Comparison of ENCODE assay signal across 15 cellular contexts in the genomic region with DNA sequence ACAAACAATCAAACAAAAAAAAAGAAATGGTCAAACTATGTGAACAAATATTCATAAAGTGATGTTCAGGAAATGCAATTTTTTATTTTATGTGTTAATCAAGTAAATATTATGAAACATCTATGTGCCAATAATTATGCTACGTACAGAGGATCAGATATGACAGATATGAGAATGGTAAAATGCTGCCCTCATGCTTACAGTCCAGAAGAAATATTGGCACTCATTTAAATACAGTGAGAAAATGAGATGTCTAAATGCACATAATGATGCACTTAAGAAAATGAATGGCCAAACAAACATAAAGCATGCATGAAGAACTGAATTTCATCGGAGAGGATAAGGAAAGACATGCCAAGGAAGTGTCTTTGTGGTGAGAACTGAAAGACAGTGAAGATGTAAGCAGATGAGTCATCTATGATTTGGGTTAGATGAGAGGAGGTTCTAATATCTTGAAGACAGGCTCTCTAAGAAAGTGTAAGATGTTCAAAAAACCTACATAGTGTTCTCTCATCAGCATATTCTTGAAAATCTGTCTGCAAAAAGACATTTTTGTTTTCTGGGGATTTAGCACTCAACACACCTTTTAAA.
A peak's percentile ranks its signal among the peaks of the same experiment; 100 is the strongest.
DNase-seq lines count a peak whose midpoint lies in the region; ATAC-seq lines count a peak whose summit lies in the region.
"Had no signal": no experiment of that assay in that cellular context is flagged by ENCODE, and none has a peak within 500 bp of the region (broad histone marks: within the 10 kb centered on the region; RNA-seq: fewer than 3 reads in every experiment).

No MANE protein-coding gene starts in this region.

- DNase-seq in NCI-H69 (lab: John Stamatoyannopoulos, UW) (peak; percentile 24), skeletal muscle cell (ENCODE audit: low read depth) (peak; percentile 36), DMS53 treated with DMSO at 0.1 percent for 48 hours (lab: John Stamatoyannopoulos, UW; ENCODE audit: unreplicated experiment) (no peak), amniotic stem cell (lab: John Stamatoyannopoulos, UW) (no peak), AML-193 (lab: John Stamatoyannopoulos, UW) (no peak), anterior cingulate cortex (lab: John Stamatoyannopoulos, UW) (no peak)
- DNase-seq: activated CD4-positive, alpha-beta T cell treated with anti-CD3 and anti-CD28 coated beads, Interleukin-2, amount 10 ng/mL, durations not matched to agents 24 days and 14 days; dorsolateral prefrontal cortex; heart left ventricle; HFFc6; NCI-H446; upper lobe of right lung had no signal

- ATAC-seq in GM19395 (IDR thresholded peaks at IDR 0.05; ENCODE audit: unreplicated experiment) (peak; percentile 96), HG02973 (IDR thresholded peaks at IDR 0.05; ENCODE audit: unreplicated experiment) (peak; percentile 84)
- ATAC-seq: heart left ventricle, upper lobe of right lung had no signal

- no peak overlapping the region for H3K4me3 ChIP-seq in skeletal muscle cell (ENCODE audit: low read depth, low read length)
- H3K4me3 ChIP-seq: dorsolateral prefrontal cortex, heart left ventricle, prostate gland, upper lobe of right lung had no signal

Comparison
In these comparisons a context has a peak if more than half of its experiments do, and no peak if none do; other contexts are left out.
1. DNase-seq: peak in NCI-H69 (single experiment) and skeletal muscle cell (single experiment); none in DMS53 treated with DMSO at 0.1 percent for 48 hours (single experiment), amniotic stem cell (single experiment), AML-193 (0 of 2) and anterior cingulate cortex (0 of 58).